10 cellular contexts compared by ENCODE assay signal in genomic region chr15:33154366-33155166, GRCh38. TPM values are rescaled to one million over a fixed set of nuclear protein-coding genes. Genes with fewer than 3 reads are reported as not detected.
DNase-seq lines count a peak whose midpoint lies in the region; ATAC-seq, FAIRE-seq and TF ChIP-seq lines count a peak whose summit lies in the region.
"Had no signal": no experiment of that assay in that cellular context is flagged by ENCODE, and none has a peak within 500 bp of the region (broad histone marks: within the 10 kb centered on the region; RNA-seq: fewer than 3 reads in every experiment).

No MANE protein-coding gene starts in this region.

- no peak for FAIRE-seq in HTR-8/SVneo (lab: Jason Lieb, UNC)
- FAIRE-seq: small intestine had no signal

- ATAC-seq in stimulated activated naive CD8-positive, alpha-beta T cell treated with anti-CD3 and anti-CD28 coated beads, Interleukin-15, Interleukin-2, amounts not matched to agents 100 U/mL and 50 U/mL, for 24 hours, result no peak

- WGBS in testis, 2 donors, result 78 to 90% methylated on average over 10 to 13 of the region's 13 CpGs

- no peak for TF ChIP-seq POLR2A in testis (IDR thresholded peaks at IDR 0.05)

- H3K9me3 ChIP-seq in testis, result no peaks in the 10 kb centered on the region
- H3K9me3 ChIP-seq: colonic mucosa had no signal

- H3K27ac ChIP-seq in testis, result no peak overlapping the region
- H3K27ac ChIP-seq: colonic mucosa had no signal

- no peaks in the 10 kb centered on the region for H3K27me3 ChIP-seq in testis
- H3K27me3 ChIP-seq: colonic mucosa had no signal

- H3K36me3 ChIP-seq in testis (ENCODE audit: low read depth, missing control alignments), result no peaks in the 10 kb centered on the region
- H3K36me3 ChIP-seq: colonic mucosa had no signal

- no peaks in the 10 kb centered on the region for H3K4me1 ChIP-seq in testis
- H3K4me1 ChIP-seq: colonic mucosa had no signal

- no peak for TF ChIP-seq CTCF in testis (IDR thresholded peaks at IDR 0.05)

- H3K4me3 ChIP-seq in testis, result no peak overlapping the region
- H3K4me3 ChIP-seq: colonic mucosa had no signal

- intact Hi-C loops in testis (cut with DNase I; ENCODE audit: low total_unique reads), result no loop called here

- DNase-seq in HTR-8/SVneo (ENCODE audit: insufficient read length, low spot score) (peak; percentile 50), astrocyte of the hippocampus (ENCODE audit: low read depth, low spot score) (peak; percentile 96), kidney tubule cell (ENCODE audit: low spot score) (peak; percentile 96), testis (peak; percentile 41), inferior parietal cortex (ENCODE audit: extremely low spot score) (no peak)
- DNase-seq in activated CD4-positive, alpha-beta T cell treated with anti-CD3 and anti-CD28 coated beads, Interleukin-2, amount 50 U/mL, for 4 hours, result no peak
- DNase-seq in stimulated activated CD4-positive, alpha-beta T cell treated with anti-CD3 and anti-CD28 coated beads, Interleukin-4, amount 100 ng/mL, for 4 hours, result no peak
- DNase-seq in stimulated activated naive CD8-positive, alpha-beta T cell treated with anti-CD3 and anti-CD28 coated beads, Interleukin-15, Interleukin-2, amounts not matched to agents 100 U/mL and 50 U/mL, for 24 hours, result no peak
- DNase-seq: colonic mucosa, small intestine had no signal

RNA-seq across cellular contexts. Expression of gene FMN1, which starts 39.9 kb away (rescaled TPM):
- total RNA-seq in testis, result 10 to 100 TPM; 47.4 to 53.7 TPM
- polyA plus RNA-seq in testis (ENCODE audit: insufficient read depth, low read depth, low replicate concordance), result 17.7 TPM

Comparison
In these comparisons a context has a peak if more than half of its experiments do, and no peak if none do; other contexts are left out.
1. DNase-seq: peak in HTR-8/SVneo (single experiment), astrocyte of the hippocampus (single experiment), kidney tubule cell (single experiment) and testis (single experiment); none in activated CD4-positive, alpha-beta T cell treated with anti-CD3 and anti-CD28 coated beads, Interleukin-2, amount 50 U/mL, for 4 hours (0 of 2), stimulated activated CD4-positive, alpha-beta T cell treated with anti-CD3 and anti-CD28 coated beads, Interleukin-4, amount 100 ng/mL, for 4 hours (0 of 2), inferior parietal cortex (single experiment) and stimulated activated naive CD8-positive, alpha-beta T cell treated with anti-CD3 and anti-CD28 coated beads, Interleukin-15, Interleukin-2, amounts not matched to agents 100 U/mL and 50 U/mL, for 24 hours (single experiment).